Comparison of ENCODE assay signal across 16 cellular contexts in the genomic region with DNA sequence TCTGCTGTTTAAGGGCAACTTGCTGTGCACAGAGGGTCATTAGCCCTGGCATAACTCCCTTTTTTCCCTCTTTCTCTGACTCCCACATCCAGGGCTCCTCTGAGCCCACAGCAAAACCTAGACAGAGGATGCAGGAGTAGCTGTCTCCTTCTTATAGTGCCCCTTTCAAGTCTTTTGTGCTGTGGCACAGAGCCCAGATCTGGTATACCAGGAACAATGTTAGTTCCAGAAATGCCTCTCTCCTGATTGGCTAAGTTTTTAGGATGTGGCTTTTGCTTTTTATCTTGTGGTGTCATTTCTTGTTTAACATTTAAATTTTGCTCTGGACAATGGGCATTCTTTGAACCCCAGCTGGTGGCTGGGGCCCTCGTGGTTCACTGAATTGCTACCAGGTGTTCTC. TPM values are rescaled to one million over a fixed set of nuclear protein-coding genes. Genes with fewer than 3 reads are reported as not detected.
A peak's percentile ranks its signal among the peaks of the same experiment; 100 is the strongest.
DNase-seq lines count a peak whose midpoint lies in the region; ATAC-seq, FAIRE-seq and TF ChIP-seq lines count a peak whose summit lies in the region.
"Had no signal": no experiment of that assay in that cellular context is flagged by ENCODE, and none has a peak within 500 bp of the region (broad histone marks: within the 10 kb centered on the region; RNA-seq: fewer than 3 reads in every experiment).

No MANE protein-coding gene starts in this region.

- no peaks in the 10 kb centered on the region for H3K27me3 ChIP-seq in small intestine (ENCODE audit: control insufficient read depth in 2 of 2, insufficient read depth in 2 of 2, low read length in 2 of 2)
- H3K27me3 ChIP-seq: foreskin keratinocyte had no signal

- ATAC-seq in stimulated activated naive CD8-positive, alpha-beta T cell treated with anti-CD3 and anti-CD28 coated beads, Interleukin-15, Interleukin-2, amounts not matched to agents 100 U/mL and 50 U/mL, for 24 hours, result no peak
- ATAC-seq in T-helper 17 cell, result no peak
- no peak for ATAC-seq in HG03565 (IDR thresholded peaks at IDR 0.05; ENCODE audit: unreplicated experiment)
- ATAC-seq in HG02981 (IDR thresholded peaks at IDR 0.05; ENCODE audit: unreplicated experiment), result no peak
- ATAC-seq: foreskin keratinocyte had no signal

- no peak for FAIRE-seq in small intestine (lab: Jason Lieb, UNC)
- FAIRE-seq: H1 had no signal

- H3K4me1 Mint-ChIP-seq in stimulated activated naive CD8-positive, alpha-beta T cell treated with anti-CD3 and anti-CD28 coated beads, Interleukin-15, Interleukin-2, amounts not matched to agents 100 ng/mL and 50 ng/mL, for 24 hours (ENCODE audit: low read depth), result peaks cover 69% of the 10 kb centered on the region
- peaks cover 74% of the 10 kb centered on the region for H3K4me1 Mint-ChIP-seq in T-helper 17 cell

- TF ChIP-seq CTCF in fibroblast of pulmonary artery (IDR thresholded peaks at IDR 0.05; ENCODE audit: low read length, missing control alignments), result no peak

- H3K4me1 ChIP-seq in small intestine (ENCODE audit: control insufficient read depth in 2 of 2, insufficient read depth in 1 of 2, low read depth in 1 of 2, low read length in 1 of 2), result no peaks in the 10 kb centered on the region
- H3K4me1 ChIP-seq: foreskin keratinocyte had no signal

- WGBS in small intestine, 3 donors, result 61 to 84% (median 63%) methylated on average over 1 of the region's 1 CpG

- no peaks in the 10 kb centered on the region for H3K9me3 ChIP-seq in T-helper 17 cell (ENCODE audit: control insufficient read depth, low read length, poor library complexity, severe bottlenecking)
- H3K9me3 ChIP-seq in small intestine (ENCODE audit: control insufficient read depth, low read depth), result no peaks in the 10 kb centered on the region

- DNase-seq in stimulated activated naive CD8-positive, alpha-beta T cell treated with anti-CD3 and anti-CD28 coated beads, Interleukin-15, Interleukin-2, amounts not matched to agents 100 U/mL and 50 U/mL, for 24 hours, result no peak
- DNase-seq in T-helper 17 cell (no peak), fibroblast of pulmonary artery (ENCODE audit: low read depth) (peak; percentile 46), small intestine (no peak)
- DNase-seq in stimulated activated CD4-positive, alpha-beta T cell treated with anti-CD3 and anti-CD28 coated beads, Interleukin-1b, Interleukin-23, amount 100 ng/mL, for 48 hours, result no peak
- DNase-seq: amniotic stem cell; foreskin keratinocyte; mesendoderm; NCI-H1048; NCI-H226; stimulated activated CD4-positive, alpha-beta T cell treated with anti-CD3 and anti-CD28 coated beads, Interleukin-2, amount 100 ng/mL, for 24 hours had no signal

- no peak overlapping the region for H3K4me3 Mint-ChIP-seq in stimulated activated naive CD8-positive, alpha-beta T cell treated with anti-CD3 and anti-CD28 coated beads, Interleukin-15, Interleukin-2, amounts not matched to agents 100 ng/mL and 50 ng/mL, for 24 hours
- peak overlapping the region; percentile 61 for H3K4me3 Mint-ChIP-seq in T-helper 17 cell

- no peak overlapping the region for H3K27ac ChIP-seq in small intestine (ENCODE audit: low read depth in 1 of 2, low read length in 1 of 2)
- H3K27ac ChIP-seq: foreskin keratinocyte had no signal

- H3K9me3 Mint-ChIP-seq in stimulated activated naive CD8-positive, alpha-beta T cell treated with anti-CD3 and anti-CD28 coated beads, Interleukin-15, Interleukin-2, amounts not matched to agents 100 ng/mL and 50 ng/mL, for 24 hours, result no peaks in the 10 kb centered on the region

- H3K27ac Mint-ChIP-seq in stimulated activated naive CD8-positive, alpha-beta T cell treated with anti-CD3 and anti-CD28 coated beads, Interleukin-15, Interleukin-2, amounts not matched to agents 100 ng/mL and 50 ng/mL, for 24 hours, result peak overlapping the region; percentile 69
- peak overlapping the region; percentile 94 for H3K27ac Mint-ChIP-seq in T-helper 17 cell
- H3K27ac Mint-ChIP-seq: progenitor cell of endocrine pancreas had no signal

- peaks cover 30% of the 10 kb centered on the region for H3K36me3 Mint-ChIP-seq in stimulated activated naive CD8-positive, alpha-beta T cell treated with anti-CD3 and anti-CD28 coated beads, Interleukin-15, Interleukin-2, amounts not matched to agents 100 ng/mL and 50 ng/mL, for 24 hours (ENCODE audit: low read depth)
- H3K36me3 Mint-ChIP-seq in T-helper 17 cell (ENCODE audit: low read depth), result peaks cover 7% of the 10 kb centered on the region

- H3K36me3 ChIP-seq in small intestine (ENCODE audit: control insufficient read depth in 2 of 2, insufficient read depth in 2 of 2, low read length in 2 of 2), result peaks cover 3 to 6% of the 10 kb centered on the region in 2 donors

- H3K27me3 Mint-ChIP-seq in stimulated activated naive CD8-positive, alpha-beta T cell treated with anti-CD3 and anti-CD28 coated beads, Interleukin-15, Interleukin-2, amounts not matched to agents 100 ng/mL and 50 ng/mL, for 24 hours, result no peaks in the 10 kb centered on the region
- H3K27me3 Mint-ChIP-seq in T-helper 17 cell, result no peaks in the 10 kb centered on the region

- H3K4me3 ChIP-seq in fibroblast of pulmonary artery (replicated peaks; ENCODE audit: low read depth, low read length), result no peak overlapping the region
- no peak overlapping the region for H3K4me3 ChIP-seq in small intestine (ENCODE audit: low read depth in 1 of 2, low read length in 2 of 2)

RNA-seq across cellular contexts. Expression of gene RRM1, which starts 25.6 kb away (rescaled TPM):
- total RNA-seq in T-helper 17 cell, result 10 to 100 TPM; 54.9 to 66.5 TPM
- polyA plus RNA-seq in small intestine, result 10 to 100 TPM; 10.3 to 35.6 (median 15.1) TPM
